Comparison of ENCODE assay signal across 8 cellular contexts in genomic region chr5:125835293-125836172, GRCh38.
DNase-seq lines count a peak whose midpoint lies in the region; ATAC-seq and TF ChIP-seq lines count a peak whose summit lies in the region.

No MANE protein-coding gene starts in this region.

- DNase-seq in DMS114 treated with DMSO at 0.1 percent for 48 hours (lab: John Stamatoyannopoulos, UW; ENCODE audit: unreplicated experiment) = peak; percentile 68
- peak; percentile 58 for DNase-seq in LoVo (ENCODE audit: low spot score)
- DNase-seq in dermis blood vessel endothelial cell = peak; percentile 67
- DNase-seq in lower lobe of right lung = no peak
- DNase-seq in stimulated activated naive CD8-positive, alpha-beta T cell treated with anti-CD3 and anti-CD28 coated beads, Interleukin-15, amount 100 ng/mL, for 72 hours = no peak
- no peak for DNase-seq in COLO668 (lab: John Stamatoyannopoulos, UW; ENCODE audit: unreplicated experiment)

- no peaks in the 10 kb centered on the region for H3K9me3 ChIP-seq in lower lobe of right lung

- H3K27me3 Mint-ChIP-seq in stimulated activated naive CD8-positive, alpha-beta T cell treated with anti-CD3 and anti-CD28 coated beads, Interleukin-15, amount 100 ng/mL, for 72 hours = no peaks in the 10 kb centered on the region

- peak; percentile 71 for TF ChIP-seq CTCF in lower lobe of right lung (IDR thresholded peaks at IDR 0.05)

- H3K4me3 ChIP-seq in lower lobe of right lung = peak overlapping the region; percentile 5

- no peaks in the 10 kb centered on the region for H3K36me3 ChIP-seq in lower lobe of right lung

- no peaks in the 10 kb centered on the region for H3K27me3 ChIP-seq in lower lobe of right lung (ENCODE audit: low read depth)

- H3K9me3 Mint-ChIP-seq in stimulated activated naive CD8-positive, alpha-beta T cell treated with anti-CD3 and anti-CD28 coated beads, Interleukin-15, amount 100 ng/mL, for 72 hours = peaks cover 0 to 2% of the 10 kb centered on the region in 2 donors

- no peaks in the 10 kb centered on the region for H3K4me1 Mint-ChIP-seq in stimulated activated naive CD8-positive, alpha-beta T cell treated with anti-CD3 and anti-CD28 coated beads, Interleukin-15, amount 100 ng/mL, for 72 hours

- intact Hi-C loops in lower lobe of right lung (cut with DNase I) = no loop called here

- H3K27ac Mint-ChIP-seq in stimulated activated naive CD8-positive, alpha-beta T cell treated with anti-CD3 and anti-CD28 coated beads, Interleukin-15, amount 100 ng/mL, for 72 hours = no peak overlapping the region

- H3K27ac ChIP-seq in lower lobe of right lung = no peak overlapping the region

- peaks cover 9% of the 10 kb centered on the region for H3K4me1 ChIP-seq in lower lobe of right lung

- no peak overlapping the region for H3K4me3 Mint-ChIP-seq in stimulated activated naive CD8-positive, alpha-beta T cell treated with anti-CD3 and anti-CD28 coated beads, Interleukin-15, amount 100 ng/mL, for 72 hours

- ATAC-seq in GM21423 (IDR thresholded peaks at IDR 0.05; ENCODE audit: unreplicated experiment) (peak; percentile 75), lower lobe of right lung (peak; percentile 43 to 77), GM18520 (IDR thresholded peaks at IDR 0.05; ENCODE audit: unreplicated experiment) (no peak)
- ATAC-seq in stimulated activated naive CD8-positive, alpha-beta T cell treated with anti-CD3 and anti-CD28 coated beads, Interleukin-15, amount 100 ng/mL, for 72 hours = no peak

Comparison
In these comparisons a context has a peak if more than half of its experiments do, and no peak if none do; other contexts are left out.
1. DNase-seq: peak in DMS114 treated with DMSO at 0.1 percent for 48 hours (single experiment), LoVo (single experiment) and dermis blood vessel endothelial cell (single experiment); none in lower lobe of right lung (single experiment), stimulated activated naive CD8-positive, alpha-beta T cell treated with anti-CD3 and anti-CD28 coated beads, Interleukin-15, amount 100 ng/mL, for 72 hours (0 of 2) and COLO668 (single experiment).
2. ATAC-seq: peak in GM21423 (single experiment) and lower lobe of right lung (2 of 2); none in GM18520 (single experiment) and stimulated activated naive CD8-positive, alpha-beta T cell treated with anti-CD3 and anti-CD28 coated beads, Interleukin-15, amount 100 ng/mL, for 72 hours (single experiment).